Comparison of ENCODE assay signal across 36 cellular contexts in the genomic region with DNA sequence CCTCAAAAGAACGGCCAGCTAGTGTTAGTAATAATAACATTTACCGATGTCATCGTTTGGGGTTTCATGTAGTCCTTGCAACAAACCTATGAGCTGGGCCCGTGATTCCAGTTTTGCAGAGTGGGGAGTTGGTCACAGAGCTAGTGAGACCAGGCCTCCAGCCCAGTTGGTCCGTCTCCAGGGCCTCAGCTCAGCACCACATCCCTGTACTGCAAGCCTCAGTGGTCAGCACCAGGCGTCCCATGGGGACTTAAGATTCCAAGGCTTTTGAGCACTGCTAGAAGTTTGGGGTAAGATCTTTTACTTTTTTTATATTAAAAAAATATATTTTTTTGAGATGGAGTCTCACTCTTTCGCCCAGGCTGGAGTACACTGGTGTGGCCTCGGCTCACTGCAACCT. TPM values are rescaled to one million over a fixed set of nuclear protein-coding genes. Genes with fewer than 3 reads are reported as not detected.
"Had no signal": no experiment of that assay in that cellular context is flagged by ENCODE, and none has a peak within 500 bp of the region (broad histone marks: within the 10 kb centered on the region; RNA-seq: fewer than 3 reads in every experiment).

No MANE protein-coding gene starts in this region.

- H3K4me3 ChIP-seq: ascending aorta, cardiac muscle cell, PC-9 had no signal

- DNase-seq: activated CD4-positive, alpha-beta T cell treated with anti-CD3 and anti-CD28 coated beads, Interleukin-2, amount 10 ng/mL, durations not matched to agents 24 days and 14 days; activated CD4-positive, alpha-beta T cell treated with anti-CD3 and anti-CD28 coated beads, Interleukin-2, amount 50 U/mL, for 4 hours; activated CD8-positive, alpha-beta T cell treated with anti-CD3 and anti-CD28 coated beads for 36 hours; activated gamma-delta T cell; activated naive CD4-positive, alpha-beta T cell treated with Interleukin-2 at 50 U/mL for 16 hours; activated naive CD8-positive, alpha-beta T cell treated with anti-CD3 and anti-CD28 coated beads, Interleukin-2, amount 10 ng/mL, durations not matched to agents 7 days and 5 days; activated T-cell treated with anti-CD3 and anti-CD28 coated beads, Interleukin-2, amount 50 U/mL, for 24 hours; amygdala; NCI-H1092 treated with DMSO at 0.1 percent for 48 hours; NCI-H1417; NCI-H146; NCI-H187; NCI-H2029 treated with DMSO at 0.1 percent for 48 hours; NCI-H2107; NCI-H2171; NCI-H510A; NCI-H526; NCI-H748 treated with DMSO at 0.1 percent for 48 hours; NK-92 treated with Interleukin-12 subunit alpha and Interleukin-12 subunit beta, amount 100 ng/mL, for 24 hours; PC-9; SIG-M5; T-helper 1 cell; T-helper 2 cell; T1000 had no signal

- H3K36me3 Mint-ChIP-seq: activated naive CD4-positive, alpha-beta T cell treated with anti-CD3 and anti-CD28 coated beads, Interleukin-2, amount 50 U/mL, for 24 hours; activated naive CD8-positive, alpha-beta T cell treated with anti-CD3 and anti-CD28 coated beads, Interleukin-2, amount 10 ng/mL, durations not matched to agents 7 days and 5 days had no signal

- H3K27ac ChIP-seq: ascending aorta, cardiac muscle cell, PC-9, RWPE1, WERI-Rb-1 had no signal

- H3K4me2 ChIP-seq: PC-9 had no signal

- H3K27ac Mint-ChIP-seq: activated CD4-positive, alpha-beta T cell treated with anti-CD3 and anti-CD28 coated beads, Interleukin-2, amount 10 ng/mL, durations not matched to agents 24 days and 14 days; activated CD8-positive, alpha-beta T cell treated with anti-CD3 and anti-CD28 coated beads for 36 hours; activated naive CD4-positive, alpha-beta T cell treated with anti-CD3 and anti-CD28 coated beads, Interleukin-2, amount 50 U/mL, for 24 hours; activated naive CD8-positive, alpha-beta T cell treated with anti-CD3 and anti-CD28 coated beads, Interleukin-2, amount 10 ng/mL, durations not matched to agents 7 days and 5 days; activated T-cell treated with anti-CD3 and anti-CD28 coated beads, Interleukin-2, amount 50 U/mL, for 24 hours; activated T-helper 2 cell treated with anti-CD3 and anti-CD28 coated beads, Interferon-gamma antibody, Interleukin-2, Interleukin-4, amounts not matched to agents 10 μg/mL and 5 μg/mL and 100 μg/mL, durations not matched to agents 14 hours and 24 hours and 36 hours had no signal

- H3K36me3 ChIP-seq: ascending aorta, cardiac muscle cell, WERI-Rb-1 had no signal

- H2AFZ ChIP-seq: PC-9 had no signal

- H3K9me3 ChIP-seq: ascending aorta had no signal

- H3K27me3 Mint-ChIP-seq: activated CD8-positive, alpha-beta T cell treated with anti-CD3 and anti-CD28 coated beads for 36 hours; activated naive CD4-positive, alpha-beta T cell treated with anti-CD3 and anti-CD28 coated beads, Interleukin-2, amount 50 U/mL, for 24 hours; activated T-cell treated with anti-CD3 and anti-CD28 coated beads, Interleukin-2, amount 50 U/mL, for 24 hours had no signal

- ATAC-seq: activated CD8-positive, alpha-beta T cell treated with anti-CD3 and anti-CD28 coated beads for 36 hours; Right ventricle myocardium inferior; SK-N-SH treated with all-trans-retinoic acid at 6 μM for 48 hours had no signal

- H3K4me3 Mint-ChIP-seq: activated CD4-positive, alpha-beta T cell treated with anti-CD3 and anti-CD28 coated beads, Interleukin-2, amount 10 ng/mL, durations not matched to agents 24 days and 14 days; activated CD8-positive, alpha-beta T cell treated with anti-CD3 and anti-CD28 coated beads for 36 hours; activated naive CD4-positive, alpha-beta T cell treated with anti-CD3 and anti-CD28 coated beads, Interleukin-2, amount 50 U/mL, for 24 hours; activated naive CD8-positive, alpha-beta T cell treated with anti-CD3 and anti-CD28 coated beads, Interleukin-2, amount 10 ng/mL, durations not matched to agents 7 days and 5 days; activated T-cell treated with anti-CD3 and anti-CD28 coated beads, Interleukin-2, amount 50 U/mL, for 24 hours; central memory CD8-positive, alpha-beta T cell had no signal

- H3K27me3 ChIP-seq: ascending aorta, cardiac muscle cell had no signal

- H3K9me3 Mint-ChIP-seq: activated CD4-positive, alpha-beta T cell treated with anti-CD3 and anti-CD28 coated beads, Interleukin-2, amount 10 ng/mL, durations not matched to agents 24 days and 14 days; activated CD8-positive, alpha-beta T cell treated with anti-CD3 and anti-CD28 coated beads for 36 hours; activated naive CD4-positive, alpha-beta T cell treated with anti-CD3 and anti-CD28 coated beads, Interleukin-2, amount 50 U/mL, for 24 hours; activated naive CD8-positive, alpha-beta T cell treated with anti-CD3 and anti-CD28 coated beads, Interleukin-2, amount 10 ng/mL, durations not matched to agents 7 days and 5 days; activated T-cell treated with anti-CD3 and anti-CD28 coated beads, Interleukin-2, amount 50 U/mL, for 24 hours; activated T-helper 2 cell treated with anti-CD3 and anti-CD28 coated beads, Interferon-gamma antibody, Interleukin-2, Interleukin-4, amounts not matched to agents 10 μg/mL and 5 μg/mL and 100 μg/mL, durations not matched to agents 14 hours and 24 hours and 36 hours; central memory CD8-positive, alpha-beta T cell had no signal

- H3K4me1 ChIP-seq: ascending aorta had no signal

- H3K4me1 Mint-ChIP-seq: activated naive CD4-positive, alpha-beta T cell treated with anti-CD3 and anti-CD28 coated beads, Interleukin-2, amount 50 U/mL, for 24 hours; central memory CD8-positive, alpha-beta T cell had no signal

RNA-seq across cellular contexts. Expression of gene TSGA10IP, which starts 1.1 kb away (rescaled TPM):
- total RNA-seq: activated CD4-positive, alpha-beta T cell treated with anti-CD3 and anti-CD28 coated beads, Interleukin-2, amount 10 ng/mL, durations not matched to agents 24 days and 14 days; activated CD8-positive, alpha-beta memory T cell treated with anti-CD3 and anti-CD28 coated beads for 36 hours; activated CD8-positive, alpha-beta T cell treated with anti-CD3 and anti-CD28 coated beads for 36 hours; activated naive CD8-positive, alpha-beta T cell treated with anti-CD3 and anti-CD28 coated beads, Interleukin-2, amount 10 ng/mL, durations not matched to agents 7 days and 5 days; activated T-helper 2 cell treated with anti-CD3 and anti-CD28 coated beads, Interferon-gamma antibody, Interleukin-2, Interleukin-4, amounts not matched to agents 10 μg/mL and 5 μg/mL and 100 μg/mL, durations not matched to agents 14 hours and 24 hours and 36 hours; ascending aorta; M059J; PC-9; Right ventricle myocardium inferior; SK-MEL-5 had no signal
